In genomic region chr5:5198111-5198510, GRCh38 we compare ENCODE assay signal across 30 cellular contexts. TPM values are rescaled to one million over a fixed set of nuclear protein-coding genes. Genes with fewer than 3 reads are reported as not detected.
"Had no signal": no experiment of that assay in that cellular context is flagged by ENCODE, and none has a peak within 500 bp of the region (broad histone marks: within the 10 kb centered on the region; RNA-seq: fewer than 3 reads in every experiment).

No MANE protein-coding gene starts in this region.

- H3K9me3 ChIP-seq: body of pancreas, left lung, mucosa of descending colon, right atrium auricular region, stomach, thyroid gland, upper lobe of right lung had no signal

- H3K4me3 ChIP-seq: body of pancreas, heart left ventricle, left lung, mucosa of descending colon, right atrium auricular region, smooth muscle cell, stomach, thyroid gland, upper lobe of right lung had no signal

- H3K27ac ChIP-seq: body of pancreas, foreskin keratinocyte, heart left ventricle, left lung, right atrium auricular region, stomach, thyroid gland, upper lobe of right lung had no signal

- ATAC-seq: body of pancreas; foreskin keratinocyte; heart left ventricle; mucosa of descending colon; natural killer cell treated with Interleukin-12 subunit alpha and Interleukin-12 subunit beta and Interleukin-15 and Interleukin-18, amount 100 ng/mL, for 72 hours; stimulated activated memory B cell treated with anti-CD40 and anti-IgM and Interleukin-4, amounts not matched to agents 10 μg/mL and 1 μg/mL and 100 μg/mL, for 72 hours; T-helper 17 cell; upper lobe of right lung had no signal

- H3K4me1 ChIP-seq: body of pancreas, foreskin keratinocyte, heart left ventricle, left lung, right atrium auricular region, stomach, thyroid gland, upper lobe of right lung had no signal

- H3K36me3 ChIP-seq: heart left ventricle, left lung, right atrium auricular region, stomach, thyroid gland, upper lobe of right lung had no signal

- DNase-seq: activated CD4-positive, alpha-beta memory T cell treated with anti-CD3 and anti-CD28 coated beads, Interleukin-2, amount 10 ng/mL, durations not matched to agents 7 days and 5 days; activated CD4-positive, alpha-beta T cell treated with anti-CD3 and anti-CD28 coated beads, Interleukin-2, amount 10 ng/mL, durations not matched to agents 24 days and 14 days; activated CD4-positive, CD25-positive, alpha-beta regulatory T cell treated with anti-CD3 and anti-CD28 coated beads, Interleukin-2, amount 50 U/mL, for 72 hours; activated CD8-positive, alpha-beta memory T cell treated with anti-CD3 and anti-CD28 coated beads, Interleukin-2, amount 50 U/mL, for 48 hours; activated gamma-delta T cell; activated naive CD4-positive, alpha-beta T cell treated with anti-CD3 and anti-CD28 coated beads, Interleukin-2, amount 10 ng/mL, durations not matched to agents 7 days and 5 days; activated T-cell treated with anti-CD3 and anti-CD28 coated beads, Interleukin-2, amount 50 U/mL, for 24 hours; amygdala; body of pancreas; effector memory CD4-positive, alpha-beta T cell; erythroblast; foreskin keratinocyte; heart left ventricle; left lung; mucosa of descending colon; stimulated activated CD4-positive, alpha-beta T cell treated with anti-CD3 and anti-CD28 coated beads, Interleukin-1b, Interleukin-23, amount 100 ng/mL, for 48 hours; stimulated activated CD4-positive, alpha-beta T cell treated with anti-CD3 and anti-CD28 coated beads, Interleukin-4, amount 100 ng/mL, for 4 hours; stimulated activated CD8-positive, alpha-beta memory T cell treated with anti-CD3 and anti-CD28 coated beads, Interleukin-4, amount 100 ng/mL, for 48 hours; stomach; T-helper 17 cell; T1000; thyroid gland; upper lobe of right lung had no signal

- H3K27me3 ChIP-seq: body of pancreas, foreskin keratinocyte, heart left ventricle, left lung, right atrium auricular region, stomach, thyroid gland, upper lobe of right lung had no signal

- H3K4me2 ChIP-seq: smooth muscle cell had no signal

RNA-seq across cellular contexts. Expression of gene ADAMTS16, which starts 58.0 kb away (rescaled TPM):
- total RNA-seq: activated CD4-positive, alpha-beta memory T cell treated with anti-CD3 and anti-CD28 coated beads, Interleukin-2, amount 10 ng/mL, durations not matched to agents 7 days and 5 days; activated CD4-positive, alpha-beta T cell treated with anti-CD3 and anti-CD28 coated beads, Interleukin-2, amount 10 ng/mL, durations not matched to agents 24 days and 14 days; dermis microvascular lymphatic vessel endothelial cell; foreskin keratinocyte; lung microvascular endothelial cell; natural killer cell treated with Interleukin-12 subunit alpha and Interleukin-12 subunit beta and Interleukin-15 and Interleukin-18, amount 100 ng/mL, for 72 hours; pulmonary artery endothelial cell; right atrium auricular region; T-helper 17 cell had no signal
- polyA plus RNA-seq: foreskin keratinocyte, heart left ventricle, stomach had no signal
